1 cellular context compared by ENCODE assay signal in genomic region chr9:132840980-132841379, GRCh38.
TF ChIP-seq lines count a peak whose summit lies in the region.

No MANE protein-coding gene starts in this region.

TF ChIP-seq in K562, 482 proteins besides CTCF, POLR2A, EP300 and RAD21:
- peak; percentile 57 to 67 for TF ChIP-seq NRF1 (conservative IDR thresholded peaks at IDR 0.05 in 1 of 2, IDR thresholded peaks at IDR 0.05 in 1 of 2)
- no peak for TF ChIP-seq SREBF1 (IDR thresholded peaks at IDR 0.05; ENCODE audit: borderline replicate concordance, low read depth, low read length)
- 0 out of 2 replicates have a peak, but pooled peaks have one; percentile 13 for TF ChIP-seq TFAP4 (CRISPR knock-in tag; IDR thresholded peaks at IDR 0.05; ENCODE audit: borderline replicate concordance)
- TF ChIP-seq, protein P1, sequence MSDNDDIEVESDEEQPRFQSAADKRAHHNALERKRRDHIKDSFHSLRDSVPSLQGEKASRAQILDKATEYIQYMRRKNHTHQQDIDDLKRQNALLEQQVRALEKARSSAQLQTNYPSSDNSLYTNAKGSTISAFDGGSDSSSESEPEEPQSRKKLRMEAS (CRISPR knock-in tag; IDR thresholded peaks at IDR 0.05) = 0 out of 2 replicates have a peak, but pooled peaks have one; percentile 13
- TF ChIP-seq PREB (CRISPR knock-in tag; IDR thresholded peaks at IDR 0.05) = no peak
- no peak for TF ChIP-seq ELF2 (CRISPR knock-in tag; IDR thresholded peaks at IDR 0.05)
